12 cellular contexts compared by ENCODE assay signal in the genomic region with DNA sequence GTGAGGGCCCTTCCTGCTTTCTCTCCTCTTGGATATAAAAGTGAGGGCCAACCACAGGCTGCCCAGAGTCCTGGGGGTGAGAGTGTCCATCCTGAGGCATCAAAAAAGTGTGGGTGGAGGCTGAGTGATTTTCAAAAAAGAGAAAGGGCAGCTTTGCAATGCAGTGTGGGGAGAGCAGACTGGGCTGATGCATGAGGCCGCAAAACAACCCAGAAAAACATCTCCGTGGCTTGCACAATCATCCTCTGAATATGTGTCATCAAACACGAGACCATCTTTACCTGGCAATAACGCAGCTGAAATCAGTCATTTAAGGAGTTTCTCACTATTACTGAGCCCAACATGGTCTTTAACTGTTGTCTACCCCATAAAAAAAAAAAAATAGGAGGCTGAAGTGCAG.
DNase-seq lines count a peak whose midpoint lies in the region; ATAC-seq lines count a peak whose summit lies in the region.
"Had no signal": no experiment of that assay in that cellular context is flagged by ENCODE, and none has a peak within 500 bp of the region (broad histone marks: within the 10 kb centered on the region; RNA-seq: fewer than 3 reads in every experiment).

No MANE protein-coding gene starts in this region.

- H3K27ac Mint-ChIP-seq in activated T-cell treated with anti-CD3 and anti-CD28 coated beads, Interleukin-2, amount 50 U/mL, for 24 hours: peak overlapping the region; percentile 55
- peak overlapping the region; percentile 79 for H3K27ac Mint-ChIP-seq in activated T-helper 17 cell treated with anti-CD3 and anti-CD28 coated beads, Interleukin-2, amount 50 U/mL, for 72 hours
- H3K27ac Mint-ChIP-seq: B cell had no signal

- peaks cover 35% of the 10 kb centered on the region for H3K27me3 Mint-ChIP-seq in activated T-cell treated with anti-CD3 and anti-CD28 coated beads, Interleukin-2, amount 50 U/mL, for 24 hours
- peaks cover 4% of the 10 kb centered on the region for H3K27me3 Mint-ChIP-seq in activated T-helper 17 cell treated with anti-CD3 and anti-CD28 coated beads, Interleukin-2, amount 50 U/mL, for 72 hours
- H3K27me3 Mint-ChIP-seq: B cell had no signal

- peaks cover 14% of the 10 kb centered on the region for H3K4me1 Mint-ChIP-seq in activated T-cell treated with anti-CD3 and anti-CD28 coated beads, Interleukin-2, amount 50 U/mL, for 24 hours (ENCODE audit: low read depth)
- H3K4me1 Mint-ChIP-seq in activated T-helper 17 cell treated with anti-CD3 and anti-CD28 coated beads, Interleukin-2, amount 50 U/mL, for 72 hours: peaks cover 7% of the 10 kb centered on the region
- H3K4me1 Mint-ChIP-seq: B cell, nephron had no signal

- ATAC-seq in HG02884 (IDR thresholded peaks at IDR 0.05; ENCODE audit: unreplicated experiment): peak; percentile 96
- peak; percentile 95 for ATAC-seq in activated T-helper 17 cell treated with anti-CD3 and anti-CD28 coated beads, Interleukin-2, amount 50 U/mL, for 72 hours (replicated peaks)
- no peak for ATAC-seq in GM21447 (IDR thresholded peaks at IDR 0.05; ENCODE audit: unreplicated experiment)

- no peaks in the 10 kb centered on the region for H3K36me3 Mint-ChIP-seq in activated T-cell treated with anti-CD3 and anti-CD28 coated beads, Interleukin-2, amount 50 U/mL, for 24 hours (ENCODE audit: low read depth)
- H3K36me3 Mint-ChIP-seq in activated T-helper 17 cell treated with anti-CD3 and anti-CD28 coated beads, Interleukin-2, amount 50 U/mL, for 72 hours (ENCODE audit: low read depth): no peaks in the 10 kb centered on the region

- no peaks in the 10 kb centered on the region for H3K9me3 Mint-ChIP-seq in activated T-cell treated with anti-CD3 and anti-CD28 coated beads, Interleukin-2, amount 50 U/mL, for 24 hours
- no peaks in the 10 kb centered on the region for H3K9me3 Mint-ChIP-seq in activated T-helper 17 cell treated with anti-CD3 and anti-CD28 coated beads, Interleukin-2, amount 50 U/mL, for 72 hours
- H3K9me3 Mint-ChIP-seq: nephron had no signal

- no peak for DNase-seq in activated T-cell treated with anti-CD3 and anti-CD28 coated beads, Interleukin-2, amount 50 U/mL, for 24 hours
- DNase-seq in activated T-cell treated with anti-CD3 and anti-CD28 coated beads for 4 hours: no peak
- peak; percentile 6 to 45 for DNase-seq in stimulated activated CD8-positive, alpha-beta memory T cell treated with anti-CD3 and anti-CD28 coated beads, Interleukin-7, amount 100 ng/mL, for 48 hours (ENCODE audit: extremely low read depth in 1 of 2, low read depth in 1 of 2)
- no peak for DNase-seq in NCI-H2081 treated with DMSO at 0.1 percent for 48 hours (lab: John Stamatoyannopoulos, UW)
- no peak for DNase-seq in HK-2 (ENCODE audit: unreplicated experiment)
- DNase-seq: H7, NCI-H345 had no signal

- no peak overlapping the region for H3K4me3 Mint-ChIP-seq in activated T-cell treated with anti-CD3 and anti-CD28 coated beads, Interleukin-2, amount 50 U/mL, for 24 hours
- no peak overlapping the region for H3K4me3 Mint-ChIP-seq in activated T-helper 17 cell treated with anti-CD3 and anti-CD28 coated beads, Interleukin-2, amount 50 U/mL, for 72 hours
- H3K4me3 Mint-ChIP-seq: B cell, nephron had no signal

Comparison
In these comparisons a context has a peak if more than half of its experiments do, and no peak if none do; other contexts are left out.
1. DNase-seq: peak in stimulated activated CD8-positive, alpha-beta memory T cell treated with anti-CD3 and anti-CD28 coated beads, Interleukin-7, amount 100 ng/mL, for 48 hours (2 of 2); none in activated T-cell treated with anti-CD3 and anti-CD28 coated beads, Interleukin-2, amount 50 U/mL, for 24 hours (single experiment), activated T-cell treated with anti-CD3 and anti-CD28 coated beads for 4 hours (single experiment), NCI-H2081 treated with DMSO at 0.1 percent for 48 hours (single experiment) and HK-2 (single experiment).